In the genomic region with DNA sequence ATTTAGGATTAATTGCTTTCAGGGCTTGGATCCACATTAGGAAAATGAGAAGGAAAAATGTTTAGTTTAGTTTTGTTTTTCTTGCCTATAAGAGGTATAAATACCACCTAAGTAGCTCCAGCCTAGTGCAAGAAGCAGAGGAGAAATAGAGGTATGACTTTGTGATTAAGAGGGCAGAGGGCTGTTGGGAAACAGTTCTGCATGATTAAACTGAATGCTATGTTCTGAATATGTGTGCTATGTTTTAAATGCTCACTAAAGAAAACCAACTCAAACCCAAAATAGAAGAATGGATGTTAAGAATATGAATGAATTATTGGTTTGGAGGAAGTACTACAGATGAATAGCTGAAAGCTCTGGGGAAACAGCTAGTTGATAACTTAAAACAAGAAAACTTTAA, we compare ENCODE assay signal across 35 cellular contexts. TPM values are rescaled to one million over a fixed set of nuclear protein-coding genes. Genes with fewer than 3 reads are reported as not detected.
"Had no signal": no experiment of that assay in that cellular context is flagged by ENCODE, and none has a peak within 500 bp of the region (broad histone marks: within the 10 kb centered on the region; RNA-seq: fewer than 3 reads in every experiment).

No MANE protein-coding gene starts in this region.

- ATAC-seq: activated naive CD8-positive, alpha-beta T cell treated with anti-CD3 and anti-CD28 coated beads, Interleukin-2, amount 50 U/mL, for 24 hours; activated T-helper 17 cell treated with anti-CD3 and anti-CD28 coated beads, Interleukin-2, amount 50 U/mL, for 72 hours; body of pancreas; gastrocnemius medialis; left colon; right lobe of liver; stimulated activated effector memory CD8-positive, alpha-beta T cell treated with anti-CD3 and anti-CD28 coated beads, Interleukin-12 subunit alpha, Interleukin-12 subunit beta, amount 100 ng/mL, for 72 hours had no signal

- H3K27ac ChIP-seq: body of pancreas, cardiac muscle cell, coronary artery, dorsolateral prefrontal cortex, gastrocnemius medialis, hepatocyte, neutrophil, right lobe of liver, skin epidermis, thoracic aorta, uterus, VCaP had no signal

- H3K36me3 ChIP-seq: cardiac muscle cell, gastrocnemius medialis, neutrophil, right lobe of liver, thoracic aorta, uterus had no signal

- H3K27me3 ChIP-seq: body of pancreas, gastrocnemius medialis, right lobe of liver had no signal

- H3K79me2 ChIP-seq: hepatocyte had no signal

- FAIRE-seq: kidney, TTC549 had no signal

- H2AFZ ChIP-seq: hepatocyte had no signal

- H3K4me2 ChIP-seq: hepatocyte had no signal

- DNase-seq: activated CD4-positive, alpha-beta memory T cell treated with anti-CD3 and anti-CD28 coated beads for 36 hours; activated CD4-positive, alpha-beta T cell treated with anti-CD3 and anti-CD28 coated beads for 4 hours; activated CD8-positive, alpha-beta memory T cell treated with anti-CD3 and anti-CD28 coated beads, Interleukin-2, amount 50 U/mL, for 4 hours; activated naive CD8-positive, alpha-beta T cell treated with anti-CD3 and anti-CD28 coated beads, Interleukin-2, amount 50 U/mL, for 24 hours; activated T-cell treated with anti-CD3 and anti-CD28 coated beads, Interleukin-2, amount 50 U/mL, for 24 hours; anterior cingulate cortex; body of pancreas; cerebellar nuclear complex; dorsolateral prefrontal cortex; effector memory CD4-positive, alpha-beta T cell; erythroblast; gastrocnemius medialis; glutamatergic neuron; kidney; left colon; mammary epithelial cell; nephron progenitor cell; right lobe of liver; stimulated activated CD4-positive, alpha-beta T cell treated with anti-CD3 and anti-CD28 coated beads, Interleukin-12 subunit alpha, Interleukin-12 subunit beta, amount 100 ng/mL, for 4 hours; stimulated activated CD4-positive, alpha-beta T cell treated with anti-CD3 and anti-CD28 coated beads, Interleukin-4, amount 100 ng/mL, for 1 hour; T-helper 9 cell; uterus had no signal

- H3K4me1 ChIP-seq: body of pancreas, gastrocnemius medialis, right lobe of liver, uterus had no signal

- H3K9me3 ChIP-seq: body of pancreas, gastrocnemius medialis, neutrophil, right lobe of liver, thoracic aorta, uterus had no signal

- H3K4me3 ChIP-seq: body of pancreas, cardiac muscle cell, coronary artery, dorsolateral prefrontal cortex, gastrocnemius medialis, hepatocyte, right lobe of liver, skin epidermis, thoracic aorta, uterus had no signal

RNA-seq across cellular contexts. Expression of gene CALCR, which starts 7.6 kb away (rescaled TPM):
- total RNA-seq: activated CD4-positive, alpha-beta memory T cell treated with anti-CD3 and anti-CD28 coated beads for 36 hours; activated CD8-positive, alpha-beta memory T cell treated with anti-CD3 and anti-CD28 coated beads for 36 hours; activated T-helper 17 cell treated with anti-CD3 and anti-CD28 coated beads, Interleukin-2, amount 50 U/mL, for 72 hours; body of pancreas; cardiac muscle cell; left colon; mammary epithelial cell; osteocyte; right lobe of liver; thoracic aorta had no signal
- polyA plus RNA-seq: cardiac muscle cell, hepatocyte, liver, mammary epithelial cell had no signal
